10 cellular contexts compared by ENCODE assay signal in the genomic region with DNA sequence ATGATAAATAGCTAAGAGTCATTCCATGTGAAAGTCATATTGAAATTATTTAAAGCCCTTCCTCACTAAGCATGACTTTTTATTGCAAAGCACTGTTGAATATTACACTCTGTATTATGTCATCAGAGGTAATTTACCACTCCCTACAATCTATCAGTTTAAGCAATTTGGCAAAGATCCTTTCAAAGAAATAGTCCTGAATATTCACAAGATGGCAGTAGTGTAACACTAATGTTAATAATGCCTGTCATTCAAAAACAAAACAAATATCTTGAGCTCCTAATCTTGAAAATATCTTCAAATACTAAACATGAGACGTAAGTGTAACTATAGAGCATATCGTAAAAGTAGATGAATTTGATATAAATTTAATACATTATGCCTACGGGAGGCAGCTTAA.
DNase-seq lines count a peak whose midpoint lies in the region; ATAC-seq, FAIRE-seq and TF ChIP-seq lines count a peak whose summit lies in the region.
"Had no signal": no experiment of that assay in that cellular context is flagged by ENCODE, and none has a peak within 500 bp of the region (broad histone marks: within the 10 kb centered on the region; RNA-seq: fewer than 3 reads in every experiment).

No MANE protein-coding gene starts in this region.

- H3K4me1 Mint-ChIP-seq in CD8-positive, alpha-beta memory T cell, result no peaks in the 10 kb centered on the region
- H3K4me1 Mint-ChIP-seq: naive B cell had no signal

- no peaks in the 10 kb centered on the region for H3K9me3 ChIP-seq in CD8-positive, alpha-beta memory T cell (ENCODE audit: low read length)

- H3K27ac ChIP-seq in CD8-positive, alpha-beta memory T cell (ENCODE audit: low read depth, low read length), result no peak overlapping the region

- H3K4me3 Mint-ChIP-seq in CD8-positive, alpha-beta memory T cell, result no peak overlapping the region
- H3K4me3 Mint-ChIP-seq: naive B cell had no signal

- no peak for ATAC-seq in HG03432 (IDR thresholded peaks at IDR 0.05; ENCODE audit: unreplicated experiment)

- peaks cover 0 to 24% (median 3%) of the 10 kb centered on the region in 5 donors for H3K9me3 Mint-ChIP-seq in CD8-positive, alpha-beta memory T cell

- H3K4me3 ChIP-seq in LNCaP clone FGC (ENCODE audit: low read depth, low read length), result no peak overlapping the region
- H3K4me3 ChIP-seq in CD8-positive, alpha-beta memory T cell (ENCODE audit: low read length), result no peak overlapping the region

- no peaks in the 10 kb centered on the region for H3K36me3 ChIP-seq in CD8-positive, alpha-beta memory T cell (ENCODE audit: insufficient read depth, low read length)

- CTCF ChIA-PET in CD8-positive, alpha-beta memory T cell (lab: Charles Lee), result no interaction called here

- no peaks in the 10 kb centered on the region for H3K27me3 Mint-ChIP-seq in CD8-positive, alpha-beta memory T cell
- H3K27me3 Mint-ChIP-seq: naive B cell had no signal

- POLR2A ChIA-PET in CD8-positive, alpha-beta memory T cell (lab: Charles Lee), result no interaction called here

- FAIRE-seq in TTC549 (lab: Jason Lieb, UNC), result peak; percentile 80

- no peaks in the 10 kb centered on the region for H3K27me3 ChIP-seq in CD8-positive, alpha-beta memory T cell (ENCODE audit: insufficient read depth, low read length, poor library complexity, severe bottlenecking)

- TF ChIP-seq CTCF in LNCaP clone FGC (IDR thresholded peaks at IDR 0.05; ENCODE audit: control insufficient read depth, extremely low read depth, insufficient read depth), result peak; percentile 63

- H3K4me1 ChIP-seq in CD8-positive, alpha-beta memory T cell (ENCODE audit: insufficient read depth, low read length), result no peaks in the 10 kb centered on the region

- no peaks in the 10 kb centered on the region for H3K36me3 Mint-ChIP-seq in CD8-positive, alpha-beta memory T cell
- H3K36me3 Mint-ChIP-seq: naive B cell had no signal

- peak; percentile 48 for DNase-seq in DMS53 treated with DMSO at 0.1 percent for 48 hours (lab: John Stamatoyannopoulos, UW; ENCODE audit: unreplicated experiment)
- DNase-seq in LNCaP clone FGC (ENCODE audit: low read depth), result peak; percentile 36
- DNase-seq in midbrain (lab: John Stamatoyannopoulos, UW), result peak; percentile 31
- no peak for DNase-seq in stimulated activated CD4-positive, alpha-beta T cell treated with anti-CD3 and anti-CD28 coated beads, Interleukin-4, amount 100 ng/mL, for 1 hour
- DNase-seq in CD8-positive, alpha-beta memory T cell, result no peak
- DNase-seq: activated T-cell treated with anti-CD3 and anti-CD28 coated beads for 4 hours, Karpas-422, naive B cell had no signal

- no peak overlapping the region for H3K27ac Mint-ChIP-seq in CD8-positive, alpha-beta memory T cell
- H3K27ac Mint-ChIP-seq: naive B cell had no signal

Comparison
In these comparisons a context has a peak if more than half of its experiments do, and no peak if none do; other contexts are left out.
1. DNase-seq: peak in DMS53 treated with DMSO at 0.1 percent for 48 hours (single experiment), LNCaP clone FGC (single experiment) and midbrain (single experiment); none in stimulated activated CD4-positive, alpha-beta T cell treated with anti-CD3 and anti-CD28 coated beads, Interleukin-4, amount 100 ng/mL, for 1 hour (single experiment) and CD8-positive, alpha-beta memory T cell (0 of 5).